1 cellular context compared by ENCODE assay signal in the genomic region with DNA sequence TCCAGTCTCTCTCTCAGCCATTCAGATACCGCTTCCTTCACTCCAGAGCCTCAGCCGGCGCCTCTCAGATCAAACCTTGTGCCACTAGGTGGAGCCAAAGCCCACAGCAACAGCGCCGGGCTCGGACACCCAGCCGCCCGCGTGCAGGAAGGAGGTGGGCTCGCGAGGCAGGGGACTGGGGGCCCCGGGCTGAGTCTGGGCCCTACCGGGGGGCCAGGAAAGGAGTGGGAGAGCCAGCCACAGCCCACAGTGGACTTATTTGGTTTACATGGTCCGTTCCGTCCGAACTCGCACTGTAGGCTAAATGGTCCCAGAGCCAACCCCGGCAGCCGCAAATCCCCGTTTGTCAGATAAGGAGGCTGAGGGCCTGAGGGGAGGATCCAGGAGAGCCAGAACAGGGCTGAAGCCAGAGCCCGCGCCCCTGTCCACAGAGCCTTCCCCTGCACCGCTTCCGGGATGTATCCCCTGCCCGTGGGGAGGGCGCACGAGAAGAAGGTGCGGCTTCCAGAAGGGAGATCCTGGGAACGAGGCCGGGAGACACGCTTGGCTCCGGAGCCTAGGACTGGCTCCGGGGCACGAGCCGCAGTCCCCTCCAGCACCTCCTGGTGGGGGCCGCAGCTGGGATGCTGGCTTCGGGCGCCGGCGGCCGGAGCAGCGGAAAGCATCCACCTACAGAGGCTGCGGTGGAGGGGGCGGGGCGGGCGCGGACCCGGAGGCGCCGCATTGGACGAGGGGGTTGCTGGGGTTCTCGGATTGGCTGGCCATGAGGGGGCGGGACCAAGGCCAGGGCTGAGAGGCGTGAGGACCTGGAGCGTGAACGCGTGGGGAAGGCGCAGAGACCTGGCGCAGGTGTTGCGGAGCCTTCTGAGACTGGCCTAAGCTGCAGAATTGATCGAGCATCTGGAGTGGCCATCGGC.
TF ChIP-seq lines count a peak whose summit lies in the region.

No MANE protein-coding gene starts in this region.

TF ChIP-seq in HepG2, 621 proteins besides CTCF, POLR2A, EP300 and RAD21 (continued from another document and continues in another):
- TF ChIP-seq ATF6 (CRISPR knock-in tag; conservative IDR thresholded peaks at IDR 0.05) = no peak
- TF ChIP-seq, protein P1, sequence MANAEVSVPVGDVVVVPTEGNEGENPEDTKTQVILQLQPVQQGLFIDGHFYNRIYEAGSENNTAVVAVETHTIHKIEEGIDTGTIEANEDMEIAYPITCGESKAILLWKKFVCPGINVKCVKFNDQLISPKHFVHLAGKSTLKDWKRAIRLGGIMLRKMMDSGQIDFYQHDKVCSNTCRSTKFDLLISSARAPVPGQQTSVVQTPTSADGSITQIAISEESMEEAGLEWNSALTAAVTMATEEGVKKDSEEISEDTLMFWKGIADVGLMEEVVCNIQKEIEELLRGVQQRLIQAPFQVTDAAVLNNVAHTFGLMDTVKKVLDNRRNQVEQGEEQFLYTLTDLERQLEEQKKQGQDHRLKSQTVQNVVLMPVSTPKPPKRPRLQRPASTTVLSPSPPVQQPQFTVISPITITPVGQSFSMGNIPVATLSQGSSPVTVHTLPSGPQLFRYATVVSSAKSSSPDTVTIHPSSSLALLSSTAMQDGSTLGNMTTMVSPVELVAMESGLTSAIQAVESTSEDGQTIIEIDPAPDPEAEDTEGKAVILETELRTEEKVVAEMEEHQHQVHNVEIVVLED (CRISPR knock-in tag; IDR thresholded peaks at IDR 0.05; ENCODE audit: borderline replicate concordance) = no peak
- peak; percentile 86 for TF ChIP-seq NFYB (CRISPR knock-in tag; IDR thresholded peaks at IDR 0.05)
- TF ChIP-seq NFKB2 (CRISPR knock-in tag; IDR thresholded peaks at IDR 0.05; ENCODE audit: borderline replicate concordance) = peak; percentile 38; the same call in 1 of the 2 replicates
- TF ChIP-seq BCL6 (CRISPR knock-in tag; IDR thresholded peaks at IDR 0.05) = peak; percentile 28; the same call in 1 of the 2 replicates
- peak; percentile 70; the same call in 1 of the 2 replicates for TF ChIP-seq ARID4A (CRISPR knock-in tag; IDR thresholded peaks at IDR 0.05; ENCODE audit: borderline replicate concordance)
- TF ChIP-seq, protein P2, sequence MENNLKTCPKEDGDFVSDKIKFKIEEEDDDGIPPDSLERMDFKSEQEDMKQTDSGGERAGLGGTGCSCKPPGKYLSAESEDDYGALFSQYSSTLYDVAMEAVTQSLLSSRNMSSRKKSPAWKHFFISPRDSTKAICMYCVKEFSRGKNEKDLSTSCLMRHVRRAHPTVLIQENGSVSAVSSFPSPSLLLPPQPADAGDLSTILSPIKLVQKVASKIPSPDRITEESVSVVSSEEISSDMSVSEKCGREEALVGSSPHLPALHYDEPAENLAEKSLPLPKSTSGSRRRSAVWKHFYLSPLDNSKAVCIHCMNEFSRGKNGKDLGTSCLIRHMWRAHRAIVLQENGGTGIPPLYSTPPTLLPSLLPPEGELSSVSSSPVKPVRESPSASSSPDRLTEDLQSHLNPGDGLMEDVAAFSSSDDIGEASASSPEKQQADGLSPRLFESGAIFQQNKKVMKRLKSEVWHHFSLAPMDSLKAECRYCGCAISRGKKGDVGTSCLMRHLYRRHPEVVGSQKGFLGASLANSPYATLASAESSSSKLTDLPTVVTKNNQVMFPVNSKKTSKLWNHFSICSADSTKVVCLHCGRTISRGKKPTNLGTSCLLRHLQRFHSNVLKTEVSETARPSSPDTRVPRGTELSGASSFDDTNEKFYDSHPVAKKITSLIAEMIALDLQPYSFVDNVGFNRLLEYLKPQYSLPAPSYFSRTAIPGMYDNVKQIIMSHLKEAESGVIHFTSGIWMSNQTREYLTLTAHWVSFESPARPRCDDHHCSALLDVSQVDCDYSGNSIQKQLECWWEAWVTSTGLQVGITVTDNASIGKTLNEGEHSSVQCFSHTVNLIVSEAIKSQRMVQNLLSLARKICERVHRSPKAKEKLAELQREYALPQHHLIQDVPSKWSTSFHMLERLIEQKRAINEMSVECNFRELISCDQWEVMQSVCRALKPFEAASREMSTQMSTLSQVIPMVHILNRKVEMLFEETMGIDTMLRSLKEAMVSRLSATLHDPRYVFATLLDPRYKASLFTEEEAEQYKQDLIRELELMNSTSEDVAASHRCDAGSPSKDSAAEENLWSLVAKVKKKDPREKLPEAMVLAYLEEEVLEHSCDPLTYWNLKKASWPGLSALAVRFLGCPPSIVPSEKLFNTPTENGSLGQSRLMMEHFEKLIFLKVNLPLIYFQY (CRISPR knock-in tag; IDR thresholded peaks at IDR 0.05; ENCODE audit: borderline replicate concordance) = no peak
- no peak for TF ChIP-seq JUN (CRISPR knock-in tag; IDR thresholded peaks at IDR 0.05)
- TF ChIP-seq JARID2 (CRISPR knock-in tag; IDR thresholded peaks at IDR 0.05; ENCODE audit: insufficient replicate concordance) = no peak
- TF ChIP-seq SP2 (CRISPR knock-in tag; IDR thresholded peaks at IDR 0.05) = peak; percentile 86
- TF ChIP-seq ZNF501 (CRISPR knock-in tag; IDR thresholded peaks at IDR 0.05) = no peak
- TF ChIP-seq, protein P3, sequence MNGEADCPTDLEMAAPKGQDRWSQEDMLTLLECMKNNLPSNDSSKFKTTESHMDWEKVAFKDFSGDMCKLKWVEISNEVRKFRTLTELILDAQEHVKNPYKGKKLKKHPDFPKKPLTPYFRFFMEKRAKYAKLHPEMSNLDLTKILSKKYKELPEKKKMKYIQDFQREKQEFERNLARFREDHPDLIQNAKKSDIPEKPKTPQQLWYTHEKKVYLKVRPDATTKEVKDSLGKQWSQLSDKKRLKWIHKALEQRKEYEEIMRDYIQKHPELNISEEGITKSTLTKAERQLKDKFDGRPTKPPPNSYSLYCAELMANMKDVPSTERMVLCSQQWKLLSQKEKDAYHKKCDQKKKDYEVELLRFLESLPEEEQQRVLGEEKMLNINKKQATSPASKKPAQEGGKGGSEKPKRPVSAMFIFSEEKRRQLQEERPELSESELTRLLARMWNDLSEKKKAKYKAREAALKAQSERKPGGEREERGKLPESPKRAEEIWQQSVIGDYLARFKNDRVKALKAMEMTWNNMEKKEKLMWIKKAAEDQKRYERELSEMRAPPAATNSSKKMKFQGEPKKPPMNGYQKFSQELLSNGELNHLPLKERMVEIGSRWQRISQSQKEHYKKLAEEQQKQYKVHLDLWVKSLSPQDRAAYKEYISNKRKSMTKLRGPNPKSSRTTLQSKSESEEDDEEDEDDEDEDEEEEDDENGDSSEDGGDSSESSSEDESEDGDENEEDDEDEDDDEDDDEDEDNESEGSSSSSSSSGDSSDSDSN (CRISPR knock-in tag; IDR thresholded peaks at IDR 0.05) = peak; percentile 54
- no peak for TF ChIP-seq SRSF1 (optimal IDR thresholded peaks at IDR 0.05; ENCODE audit: low read depth, low read length)
- TF ChIP-seq NFKBIZ (CRISPR knock-in tag; IDR thresholded peaks at IDR 0.05) = no peak
- TF ChIP-seq, protein P4, sequence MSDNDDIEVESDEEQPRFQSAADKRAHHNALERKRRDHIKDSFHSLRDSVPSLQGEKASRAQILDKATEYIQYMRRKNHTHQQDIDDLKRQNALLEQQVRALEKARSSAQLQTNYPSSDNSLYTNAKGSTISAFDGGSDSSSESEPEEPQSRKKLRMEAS (IDR thresholded peaks at IDR 0.05) = peak; percentile 85
- no peak for TF ChIP-seq ISL2 (CRISPR knock-in tag; IDR thresholded peaks at IDR 0.05)
- no peak for TF ChIP-seq ZNF879 (CRISPR knock-in tag; IDR thresholded peaks at IDR 0.05)
- TF ChIP-seq, protein P5, sequence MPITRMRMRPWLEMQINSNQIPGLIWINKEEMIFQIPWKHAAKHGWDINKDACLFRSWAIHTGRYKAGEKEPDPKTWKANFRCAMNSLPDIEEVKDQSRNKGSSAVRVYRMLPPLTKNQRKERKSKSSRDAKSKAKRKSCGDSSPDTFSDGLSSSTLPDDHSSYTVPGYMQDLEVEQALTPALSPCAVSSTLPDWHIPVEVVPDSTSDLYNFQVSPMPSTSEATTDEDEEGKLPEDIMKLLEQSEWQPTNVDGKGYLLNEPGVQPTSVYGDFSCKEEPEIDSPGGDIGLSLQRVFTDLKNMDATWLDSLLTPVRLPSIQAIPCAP (CRISPR knock-in tag; IDR thresholded peaks at IDR 0.05; ENCODE audit: low read depth) = no peak
- no peak for TF ChIP-seq FOSL2 (CRISPR knock-in tag; IDR thresholded peaks at IDR 0.05)
- no peak for TF ChIP-seq ZNF780A (CRISPR knock-in tag; IDR thresholded peaks at IDR 0.05)
- TF ChIP-seq ZBTB26 (CRISPR knock-in tag; IDR thresholded peaks at IDR 0.05; ENCODE audit: borderline replicate concordance) = no peak
- peak; percentile 77; the same call in 1 of the 2 replicates for TF ChIP-seq ZBTB39 (CRISPR knock-in tag; IDR thresholded peaks at IDR 0.05)
- TF ChIP-seq GATA4 (IDR thresholded peaks at IDR 0.05; ENCODE audit: borderline replicate concordance, low read depth) = no peak
- peak; percentile 49; the same call in 1 of the 2 replicates for TF ChIP-seq KLF12 (CRISPR knock-in tag; IDR thresholded peaks at IDR 0.05; ENCODE audit: borderline replicate concordance)
- peak; percentile 49; the same call in 1 of the 2 replicates for TF ChIP-seq ZNF567 (CRISPR knock-in tag; IDR thresholded peaks at IDR 0.05; ENCODE audit: borderline replicate concordance)
- TF ChIP-seq ATRX (CRISPR knock-in tag; IDR thresholded peaks at IDR 0.05; ENCODE audit: borderline replicate concordance) = no peak
- peak; percentile 27; the same call in 1 of the 2 replicates for TF ChIP-seq THAP11 (CRISPR knock-in tag; IDR thresholded peaks at IDR 0.05)
- 0 out of 2 replicates have a peak, but pooled peaks have one; percentile 57 for TF ChIP-seq ZNF30 (CRISPR knock-in tag; IDR thresholded peaks at IDR 0.05)
- no peak for TF ChIP-seq ZNF782 (CRISPR knock-in tag; IDR thresholded peaks at IDR 0.05; ENCODE audit: borderline replicate concordance)
- no peak for TF ChIP-seq ZNF878 (CRISPR knock-in tag; IDR thresholded peaks at IDR 0.05)
- TF ChIP-seq, protein P6, sequence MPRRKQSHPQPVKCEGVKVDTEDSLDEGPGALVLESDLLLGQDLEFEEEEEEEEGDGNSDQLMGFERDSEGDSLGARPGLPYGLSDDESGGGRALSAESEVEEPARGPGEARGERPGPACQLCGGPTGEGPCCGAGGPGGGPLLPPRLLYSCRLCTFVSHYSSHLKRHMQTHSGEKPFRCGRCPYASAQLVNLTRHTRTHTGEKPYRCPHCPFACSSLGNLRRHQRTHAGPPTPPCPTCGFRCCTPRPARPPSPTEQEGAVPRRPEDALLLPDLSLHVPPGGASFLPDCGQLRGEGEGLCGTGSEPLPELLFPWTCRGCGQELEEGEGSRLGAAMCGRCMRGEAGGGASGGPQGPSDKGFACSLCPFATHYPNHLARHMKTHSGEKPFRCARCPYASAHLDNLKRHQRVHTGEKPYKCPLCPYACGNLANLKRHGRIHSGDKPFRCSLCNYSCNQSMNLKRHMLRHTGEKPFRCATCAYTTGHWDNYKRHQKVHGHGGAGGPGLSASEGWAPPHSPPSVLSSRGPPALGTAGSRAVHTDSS (CRISPR knock-in tag; conservative IDR thresholded peaks at IDR 0.05) = 0 out of 2 replicates have a peak, but pooled peaks have one; percentile 23
